Comparison of ENCODE assay signal across 1 cellular context in the genomic region with DNA sequence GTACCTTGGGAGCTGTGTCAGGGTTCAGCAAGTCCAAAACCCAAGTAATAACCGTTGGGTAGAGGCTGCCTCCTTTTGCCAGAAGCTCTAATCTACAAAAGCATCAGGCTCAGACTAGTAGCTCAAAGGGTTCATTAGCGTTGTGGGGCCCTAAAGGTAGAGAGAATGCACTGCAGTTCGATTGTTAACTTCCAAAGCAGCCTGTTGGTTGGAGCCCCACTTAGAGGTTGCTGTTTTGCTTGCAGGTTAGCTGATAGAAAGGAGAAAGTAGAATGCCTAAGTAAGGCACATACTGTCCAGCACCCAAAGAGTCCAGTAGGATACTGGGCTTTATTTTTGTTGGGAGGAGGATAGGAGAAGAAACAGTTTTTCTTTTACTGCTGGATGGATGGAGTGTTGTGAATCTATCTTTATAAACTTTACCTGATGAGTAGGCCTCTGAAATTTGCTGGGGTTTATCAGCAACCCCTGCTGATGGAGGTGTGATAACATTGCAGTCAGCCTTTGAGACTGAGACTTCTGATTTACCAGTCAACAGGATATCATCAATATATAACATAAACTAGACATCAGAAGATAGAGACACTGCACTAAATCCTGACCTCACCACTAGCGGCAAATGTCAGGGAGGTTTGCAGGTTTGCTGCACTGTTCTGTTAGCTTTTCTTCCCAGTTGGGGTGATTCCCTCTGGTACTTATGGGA.
TF ChIP-seq lines count a peak whose summit lies in the region.

No MANE protein-coding gene starts in this region.

TF ChIP-seq in HepG2, 621 proteins besides CTCF, POLR2A, EP300 and RAD21:
- TF ChIP-seq ZNF567 (CRISPR knock-in tag; IDR thresholded peaks at IDR 0.05; ENCODE audit: borderline replicate concordance), result no peak
- no peak for TF ChIP-seq ZNF747 (CRISPR knock-in tag; IDR thresholded peaks at IDR 0.05; ENCODE audit: borderline replicate concordance)
- TF ChIP-seq GTF3A (CRISPR knock-in tag; conservative IDR thresholded peaks at IDR 0.05), result no peak
- no peak for TF ChIP-seq ZNF556 (CRISPR knock-in tag; IDR thresholded peaks at IDR 0.05; ENCODE audit: borderline replicate concordance)
- no peak for TF ChIP-seq TBL1XR1 (IDR thresholded peaks at IDR 0.05; ENCODE audit: borderline replicate concordance, low read length, partially characterized antibody)
